Comparison of ENCODE assay signal across 9 cellular contexts in genomic region chr7:18064242-18064838, GRCh38. TPM values are rescaled to one million over a fixed set of nuclear protein-coding genes. Genes with fewer than 3 reads are reported as not detected.
DNase-seq lines count a peak whose midpoint lies in the region; ATAC-seq, FAIRE-seq and TF ChIP-seq lines count a peak whose summit lies in the region.
"Had no signal": no experiment of that assay in that cellular context is flagged by ENCODE, and none has a peak within 500 bp of the region (broad histone marks: within the 10 kb centered on the region; RNA-seq: fewer than 3 reads in every experiment).

No MANE protein-coding gene starts in this region.

- no peaks in the 10 kb centered on the region for H3K36me3 ChIP-seq in vagina

- intact Hi-C loops in vagina (cut with DNase I): no loop called here

- no peak for FAIRE-seq in GM12891 (lab: Jason Lieb, UNC)

- in situ Hi-C loops in astrocyte of the cerebellum (cut with HindIII; ENCODE audit: low sequenced_read_pairs): no loop called here

- no peaks in the 10 kb centered on the region for H3K4me1 ChIP-seq in vagina

- no peak overlapping the region for H3K27ac ChIP-seq in vagina

- DNase-seq in COLO668 (lab: John Stamatoyannopoulos, UW; ENCODE audit: unreplicated experiment): peak; percentile 33
- no peak for DNase-seq in astrocyte of the cerebellum (ENCODE audit: low read depth)
- DNase-seq in myocyte (ENCODE audit: low read depth): peak; percentile 17
- no peak for DNase-seq in NCI-H774 (lab: John Stamatoyannopoulos, UW)
- DNase-seq in GM12891 (ENCODE audit: insufficient read length, low spot score): no peak
- no peak for DNase-seq in vagina (ENCODE audit: extremely low spot score in 2 of 2)

- H3K9me3 ChIP-seq in vagina: no peaks in the 10 kb centered on the region

- TF ChIP-seq POLR2A in GM12891 (IDR thresholded peaks at IDR 0.05; ENCODE audit: low read depth, low read length) (no peak), vagina (IDR thresholded peaks at IDR 0.05) (no peak)

- peak; percentile 71 for ATAC-seq in GM18502 (IDR thresholded peaks at IDR 0.05; ENCODE audit: poor library complexity, unreplicated experiment)
- peak; percentile 54 for ATAC-seq in HG03521 (IDR thresholded peaks at IDR 0.05; ENCODE audit: unreplicated experiment)

- TF ChIP-seq CTCF in astrocyte of the cerebellum (IDR thresholded peaks at IDR 0.05; ENCODE audit: low read depth, low read length, missing control alignments) (peak; percentile 49), vagina (IDR thresholded peaks at IDR 0.05) (peak in 1 of 3 experiments; percentile 34)

- no peak overlapping the region for H3K4me3 ChIP-seq in astrocyte of the cerebellum (ENCODE audit: low read depth, low read length)
- no peak overlapping the region for H3K4me3 ChIP-seq in vagina

- no peaks in the 10 kb centered on the region for H3K27me3 ChIP-seq in vagina

TF ChIP-seq in GM12891, 5 proteins besides CTCF, POLR2A, EP300 and RAD21:
- TF ChIP-seq POU2F2 (IDR thresholded peaks at IDR 0.05; ENCODE audit: low read depth, low read length) (no peak), SPI1 (IDR thresholded peaks at IDR 0.05; ENCODE audit: low read depth, low read length) (no peak), TAF1 (IDR thresholded peaks at IDR 0.05; ENCODE audit: low read depth, low read length) (no peak), PAX5 (IDR thresholded peaks at IDR 0.05; ENCODE audit: insufficient read depth, low read length, severe bottlenecking) (no peak), POLR2AphosphoS5 (IDR thresholded peaks at IDR 0.05; ENCODE audit: low read depth, low read length) (no peak)
TF ChIP-seq in GM12891: peak in this region for 0.

RNA-seq across cellular contexts. Expression of gene PRPS1L1, which starts 36.7 kb away (rescaled TPM):
- not detected in 2 replicates for total RNA-seq in myocyte
- polyA plus RNA-seq in myocyte (2012): not detected
- not detected for polyA plus RNA-seq in GM12891 (2012; ENCODE audit: low read depth, missing spikeins)
- not detected for total RNA-seq in vagina
- total RNA-seq: temporal lobe had no signal

Comparison
In these comparisons a context has a peak if more than half of its experiments do, and no peak if none do; other contexts are left out.
1. DNase-seq: peak in COLO668 (single experiment) and myocyte (single experiment); none in astrocyte of the cerebellum (single experiment), NCI-H774 (single experiment), GM12891 (single experiment) and vagina (0 of 2).